In genomic region chr1:43881415-43881814, GRCh38 we compare ENCODE assay signal across 16 cellular contexts. TPM values are rescaled to one million over a fixed set of nuclear protein-coding genes. Genes with fewer than 3 reads are reported as not detected.
A peak's percentile ranks its signal among the peaks of the same experiment; 100 is the strongest.
DNase-seq lines count a peak whose midpoint lies in the region; ATAC-seq, FAIRE-seq and TF ChIP-seq lines count a peak whose summit lies in the region.
"Had no signal": no experiment of that assay in that cellular context is flagged by ENCODE, and none has a peak within 500 bp of the region (broad histone marks: within the 10 kb centered on the region; RNA-seq: fewer than 3 reads in every experiment).

No MANE protein-coding gene starts in this region.

- H3K9ac ChIP-seq in HepG2 (ENCODE audit: insufficient read depth, low read depth, low read length) (no peak overlapping the region), SK-N-MC (ENCODE audit: insufficient read length) (no peak overlapping the region)

- TF ChIP-seq RAD21 in HepG2 (CRISPR knock-in tag; IDR thresholded peaks at IDR 0.05) = no peak

- no peaks in the 10 kb centered on the region for H3K9me3 ChIP-seq in HepG2 (ENCODE audit: low read length)
- H3K9me3 ChIP-seq in right lobe of liver = no peaks in the 10 kb centered on the region
- H3K9me3 ChIP-seq in SK-N-MC (ENCODE audit: low read depth, low read length) = no peaks in the 10 kb centered on the region
- H3K9me3 ChIP-seq: adrenal gland, prostate gland had no signal

- no TSS peak for BruUV-seq in HepG2 (replicated peaks; lab: Mats Ljungman, UMichigan)

- in situ Hi-C loops in HepG2 (cut with HindIII; ENCODE audit: extremely low pct_ligation_motif_present, low pct_unique_long_range_greater_than_20kb) = no loop called here

- no peaks in the 10 kb centered on the region for H4K20me1 ChIP-seq in HepG2 (ENCODE audit: insufficient read depth, low read length)

- H3K79me2 ChIP-seq in HepG2 (ENCODE audit: insufficient read depth, low read length) = no peaks in the 10 kb centered on the region

- TF ChIP-seq POLR2A in HepG2 (IDR thresholded peaks at IDR 0.05; ENCODE audit: insufficient read depth in 1 of 2, low read depth in 2 of 2, low read length in 2 of 2) (no peak), right lobe of liver (IDR thresholded peaks at IDR 0.05) (no peak)

- DNase-seq in HepG2 (ENCODE audit: low spot score) (no peak), right lobe of liver (no peak), SK-N-MC (ENCODE audit: low read depth, low spot score) (peak; percentile 30), foreskin fibroblast (peak; percentile 14 to 42), foreskin melanocyte (no peak), AML-193 (lab: John Stamatoyannopoulos, UW) (no peak)
- DNase-seq in stimulated activated effector memory CD8-positive, alpha-beta T cell treated with anti-CD3 and anti-CD28 coated beads, Interleukin-12 subunit alpha, Interleukin-12 subunit beta, amount 100 ng/mL, for 72 hours (ENCODE audit: low spot score in 2 of 2) = no peak
- DNase-seq: activated CD4-positive, alpha-beta T cell treated with anti-CD3 and anti-CD28 coated beads for 36 hours; activated T-cell treated with anti-CD3 and anti-CD28 coated beads, Interleukin-2, amount 50 U/mL, for 48 hours; adrenal gland; NCI-H2029 treated with DMSO at 0.1 percent for 48 hours; stimulated activated CD4-positive, alpha-beta T cell treated with anti-CD3 and anti-CD28 coated beads, Interleukin-2, amount 100 ng/mL, for 24 hours had no signal

- peak overlapping the region; percentile 3 for H3K27ac Mint-ChIP-seq in stimulated activated effector memory CD8-positive, alpha-beta T cell treated with anti-CD3 and anti-CD28 coated beads, Interleukin-12 subunit alpha, Interleukin-12 subunit beta, amount 100 ng/mL, for 72 hours
- H3K27ac Mint-ChIP-seq: activated CD4-positive, alpha-beta T cell treated with anti-CD3 and anti-CD28 coated beads for 36 hours; T-cell had no signal

- TF ChIP-seq CTCF in HepG2 (CRISPR knock-in tag; IDR thresholded peaks at IDR 0.05) (no peak), right lobe of liver (IDR thresholded peaks at IDR 0.05) (no peak), foreskin fibroblast (IDR thresholded peaks at IDR 0.05; ENCODE audit: low read depth, low read length) (no peak)

- intact Hi-C loops in HepG2 (cut with micrococcal nuclease; ENCODE audit: unreplicated experiment) (no loop called here), right lobe of liver (cut with DNase I) (no loop called here)

- no peak for FAIRE-seq in HepG2 (lab: Jason Lieb, UNC)

- POLR2A ChIA-PET in HepG2 (lab: Yijun Ruan, JAX) = no interaction called here

- no peaks in the 10 kb centered on the region for H3K9me3 Mint-ChIP-seq in stimulated activated effector memory CD8-positive, alpha-beta T cell treated with anti-CD3 and anti-CD28 coated beads, Interleukin-12 subunit alpha, Interleukin-12 subunit beta, amount 100 ng/mL, for 72 hours
- H3K9me3 Mint-ChIP-seq: T-cell had no signal

- 100% methylated on average over 2 of the region's 4 CpGs for WGBS in HepG2 (ENCODE audit: low lambda C conversion rate)
- 40% methylated on average over 1 of the region's 4 CpGs for WGBS in right lobe of liver (ENCODE audit: insufficient coverage, low coverage, low lambda C conversion rate, missing lambda C conversion rate)

- TF ChIP-seq EP300 in HepG2 (IDR thresholded peaks at IDR 0.05; ENCODE audit: low read depth in 2 of 2, low read length in 2 of 2) = no peak
- TF ChIP-seq EP300 in HepG2 (CRISPR knock-in tag; IDR thresholded peaks at IDR 0.05; ENCODE audit: borderline replicate concordance) = no peak

- no peak overlapping the region for H3K27ac ChIP-seq in HepG2 (ENCODE audit: extremely low read length, insufficient read depth, low read length)
- H3K27ac ChIP-seq in right lobe of liver = no peak overlapping the region
- H3K27ac ChIP-seq in SK-N-MC = peak overlapping the region; percentile 7; the same call in 1 of the 2 replicates
- H3K27ac ChIP-seq: adrenal gland, prostate gland had no signal

- H3K36me3 Mint-ChIP-seq in stimulated activated effector memory CD8-positive, alpha-beta T cell treated with anti-CD3 and anti-CD28 coated beads, Interleukin-12 subunit alpha, Interleukin-12 subunit beta, amount 100 ng/mL, for 72 hours = no peaks in the 10 kb centered on the region

- H3K4me1 Mint-ChIP-seq in stimulated activated effector memory CD8-positive, alpha-beta T cell treated with anti-CD3 and anti-CD28 coated beads, Interleukin-12 subunit alpha, Interleukin-12 subunit beta, amount 100 ng/mL, for 72 hours = no peaks in the 10 kb centered on the region
- H3K4me1 Mint-ChIP-seq: activated CD4-positive, alpha-beta T cell treated with anti-CD3 and anti-CD28 coated beads for 36 hours; T-cell had no signal

- H3K4me2 ChIP-seq in HepG2 (ENCODE audit: low read depth, low read length) = no peak overlapping the region

- no peaks in the 10 kb centered on the region for H3K27me3 ChIP-seq in HepG2 (ENCODE audit: control insufficient read depth in 1 of 2, insufficient read depth in 2 of 2, low read length in 2 of 2)
- H3K27me3 ChIP-seq in right lobe of liver = no peaks in the 10 kb centered on the region
- H3K27me3 ChIP-seq: adrenal gland had no signal

- no peak overlapping the region for H3K4me3 Mint-ChIP-seq in stimulated activated effector memory CD8-positive, alpha-beta T cell treated with anti-CD3 and anti-CD28 coated beads, Interleukin-12 subunit alpha, Interleukin-12 subunit beta, amount 100 ng/mL, for 72 hours
- H3K4me3 Mint-ChIP-seq: activated CD4-positive, alpha-beta T cell treated with anti-CD3 and anti-CD28 coated beads for 36 hours; T-cell had no signal

- ATAC-seq in HepG2 = peak; percentile 44; the same call in 2 of the 3 replicates
- ATAC-seq in right lobe of liver = no peak
- no peak for ATAC-seq in stimulated activated effector memory CD8-positive, alpha-beta T cell treated with anti-CD3 and anti-CD28 coated beads, Interleukin-12 subunit alpha, Interleukin-12 subunit beta, amount 100 ng/mL, for 72 hours
- ATAC-seq in HG02588 (IDR thresholded peaks at IDR 0.05; ENCODE audit: unreplicated experiment) = no peak
- ATAC-seq: activated CD4-positive, alpha-beta T cell treated with anti-CD3 and anti-CD28 coated beads for 36 hours; T-cell had no signal

- H3K4me3 ChIP-seq in HepG2 (replicated peaks in 1 of 3; ENCODE audit: insufficient read depth in 1 of 3, low read depth in 2 of 3, low read length in 3 of 3) = no peak overlapping the region
- H3K4me3 ChIP-seq in right lobe of liver = no peak overlapping the region
- no peak overlapping the region for H3K4me3 ChIP-seq in SK-N-MC
- H3K4me3 ChIP-seq in foreskin fibroblast (ENCODE audit: low read depth in 1 of 2, low read length in 2 of 2) = no peak overlapping the region
- H3K4me3 ChIP-seq: adrenal gland, prostate gland had no signal

- CTCF ChIA-PET in HepG2 (lab: Yijun Ruan, JAX; ENCODE audit: low intra/inter-chr PET ratio, low total read pairs) = no interaction called here

- H3K4me1 ChIP-seq in HepG2 (ENCODE audit: insufficient read depth, low read length) = no peaks in the 10 kb centered on the region
- no peaks in the 10 kb centered on the region for H3K4me1 ChIP-seq in right lobe of liver
- H3K4me1 ChIP-seq: adrenal gland, prostate gland had no signal

- H3K36me3 ChIP-seq in HepG2 (replicated peaks in 1 of 2; ENCODE audit: control insufficient read depth in 1 of 2, insufficient read depth in 2 of 2, low read length in 2 of 2) (peaks cover 0 to 2% of the 10 kb centered on the region in 2 experiments; a peak in 1 of 5 replicates), right lobe of liver (no peaks in the 10 kb centered on the region), SK-N-MC (ENCODE audit: insufficient read depth, low read length) (no peaks in the 10 kb centered on the region)
- H3K36me3 ChIP-seq: adrenal gland, prostate gland had no signal

- no peak overlapping the region for H2AFZ ChIP-seq in HepG2 (ENCODE audit: low read length)

TF ChIP-seq in HepG2, 621 proteins besides CTCF, POLR2A, EP300 and RAD21:
- TF ChIP-seq ZNF460 (CRISPR knock-in tag; IDR thresholded peaks at IDR 0.05; ENCODE audit: borderline replicate concordance) = no peak
- TF ChIP-seq GMEB2 (CRISPR knock-in tag; IDR thresholded peaks at IDR 0.05; ENCODE audit: low read depth) = no peak
- TF ChIP-seq ZNF383 (CRISPR knock-in tag; IDR thresholded peaks at IDR 0.05; ENCODE audit: borderline replicate concordance) = no peak

RNA-seq across cellular contexts. Expression of gene ARTN, which starts 52.2 kb away (rescaled TPM):
- 0.62 TPM in 1 of 2 replicates, not detected in the other for total RNA-seq in HepG2 (2016; rRNA removed; fragmentation: Illumina TruSeq; extraction: Trizol)
- total RNA-seq in HepG2 (2016; cell fraction: cytosol; rRNA removed; fragmentation: Illumina TruSeq; extraction: Trizol; ENCODE audit: low read depth) = 0.40 and 0.62 TPM in 2 replicates
- 0.24 and 0.61 TPM in 2 replicates for total RNA-seq in HepG2 (2016; cell fraction: insoluble cytoplasmic fraction; rRNA removed; fragmentation: Illumina TruSeq; extraction: Trizol)
- total RNA-seq in HepG2 (2016; cell fraction: membrane; rRNA removed; fragmentation: Illumina TruSeq; extraction: Trizol) = 0.28 and 0.55 TPM in 2 replicates
- 0.62 and 0.81 TPM in 2 replicates for total RNA-seq in HepG2 (2016; cell fraction: nucleus; rRNA removed; fragmentation: Illumina TruSeq; extraction: Trizol)
- polyA plus RNA-seq in HepG2 (2011; rRNA removed) = 0.11 and 0.21 TPM in 2 replicates
- polyA plus RNA-seq in HepG2 (2011; cell fraction: cytosol; rRNA removed) = 0.05 and 0.07 TPM in 2 replicates
- polyA plus RNA-seq in HepG2 (2011; cell fraction: nucleus; rRNA removed) = 1.3 and 1.4 TPM in 2 replicates
- 0.12 and 0.28 TPM in 2 replicates for polyA plus RNA-seq in HepG2 (2012)
- 0.10 TPM in 2 replicates for polyA plus RNA-seq in HepG2 (2016; cell fraction: cytosol; fragmentation: Illumina TruSeq; extraction: Trizol; ENCODE audit: low read depth)
- polyA plus RNA-seq in HepG2 (2016; cell fraction: insoluble cytoplasmic fraction; fragmentation: Illumina TruSeq; extraction: Trizol; ENCODE audit: low read depth) = 0.43 TPM in 1 of 2 replicates, not detected in the other
- 0.29 and 0.33 TPM in 2 replicates for polyA plus RNA-seq in HepG2 (2016; cell fraction: membrane; fragmentation: Illumina TruSeq; extraction: Trizol; ENCODE audit: low read depth)
- polyA plus RNA-seq in HepG2 (2016; cell fraction: nucleus; fragmentation: Illumina TruSeq; extraction: Trizol; ENCODE audit: insufficient read depth, low read depth) = 0.81 and 2.0 TPM in 2 replicates
- 0.44 and 1.7 TPM in 2 replicates for polyA minus RNA-seq in HepG2 (2011; rRNA and poly(A)+ RNA removed; ENCODE audit: low replicate concordance)
- polyA minus RNA-seq in HepG2 (2011; cell fraction: cytosol; rRNA and poly(A)+ RNA removed) = not detected in 2 replicates
- 0.62 and 0.77 TPM in 2 replicates for polyA minus RNA-seq in HepG2 (2011; cell fraction: nucleus; rRNA and poly(A)+ RNA removed)
- total RNA-seq in right lobe of liver = under 1 TPM in 3 of 6 experiments, not detected in 3; 0.31 to 0.32 (median 0.31) TPM
- total RNA-seq: dermis microvascular lymphatic vessel endothelial cell had no signal

Comparison
In these comparisons a context has a peak if more than half of its experiments do, and no peak if none do; other contexts are left out.
1. DNase-seq: peak in SK-N-MC (single experiment) and foreskin fibroblast (2 of 2); none in HepG2 (single experiment), right lobe of liver (0 of 3), stimulated activated effector memory CD8-positive, alpha-beta T cell treated with anti-CD3 and anti-CD28 coated beads, Interleukin-12 subunit alpha, Interleukin-12 subunit beta, amount 100 ng/mL, for 72 hours (0 of 2), foreskin melanocyte (single experiment) and AML-193 (0 of 2).